Comparison of ENCODE assay signal across 29 cellular contexts in the genomic region with DNA sequence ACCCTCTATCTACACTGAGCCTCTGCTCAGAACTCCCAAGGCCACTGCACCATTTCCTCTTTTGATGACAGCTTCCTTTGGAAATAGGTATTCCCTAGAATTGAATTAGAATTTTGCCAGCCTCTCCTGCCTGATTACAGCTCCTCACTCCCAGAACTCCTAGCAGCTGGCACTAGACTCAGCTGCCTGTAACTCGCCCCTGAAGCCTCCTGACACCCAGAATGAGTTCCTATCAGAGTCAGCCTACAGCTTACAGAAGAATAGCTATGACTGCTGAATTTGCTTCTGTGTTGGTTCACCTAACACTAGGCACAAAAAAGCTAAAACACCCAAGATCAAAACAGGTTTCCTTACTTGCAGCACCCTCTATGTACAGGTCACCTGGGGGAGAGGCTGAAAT.
"Had no signal": no experiment of that assay in that cellular context is flagged by ENCODE, and none has a peak within 500 bp of the region (broad histone marks: within the 10 kb centered on the region; RNA-seq: fewer than 3 reads in every experiment).

No MANE protein-coding gene starts in this region.

- H3K9me3 ChIP-seq: breast epithelium, gastrocnemius medialis, neutrophil, pancreas, prostate gland, spleen, upper lobe of left lung, vagina had no signal

- H3K27ac Mint-ChIP-seq: activated CD4-positive, alpha-beta memory T cell treated with anti-CD3 and anti-CD28 coated beads for 36 hours; activated CD4-positive, alpha-beta T cell treated with anti-CD3 and anti-CD28 coated beads, Interleukin-2, amount 10 ng/mL, durations not matched to agents 24 days and 14 days; activated naive CD4-positive, alpha-beta T cell treated with anti-CD3 and anti-CD28 coated beads, Interleukin-2, amount 10 ng/mL, durations not matched to agents 7 days and 5 days; activated naive CD8-positive, alpha-beta T cell treated with anti-CD3 and anti-CD28 coated beads, Interleukin-2, amount 10 ng/mL, durations not matched to agents 7 days and 5 days; activated T-helper 1 cell treated with anti-CD3 and anti-CD28 coated beads, Interleukin-12 subunit alpha, Interleukin-12 subunit beta, Interleukin-2, Interleukin-4 antibody, amounts not matched to agents 30 ng/mL and 10 ng/mL and 1 ng/mL, durations not matched to agents 14 hours and 24 hours and 36 hours; T-helper 17 cell had no signal

- H3K9me3 Mint-ChIP-seq: activated CD4-positive, alpha-beta memory T cell treated with anti-CD3 and anti-CD28 coated beads for 36 hours; activated CD4-positive, alpha-beta T cell treated with anti-CD3 and anti-CD28 coated beads, Interleukin-2, amount 10 ng/mL, durations not matched to agents 24 days and 14 days; activated T-helper 1 cell treated with anti-CD3 and anti-CD28 coated beads, Interleukin-12 subunit alpha, Interleukin-12 subunit beta, Interleukin-2, Interleukin-4 antibody, amounts not matched to agents 30 ng/mL and 10 ng/mL and 1 ng/mL, durations not matched to agents 14 hours and 24 hours and 36 hours; nephron had no signal

- H3K27me3 Mint-ChIP-seq: activated CD4-positive, alpha-beta memory T cell treated with anti-CD3 and anti-CD28 coated beads for 36 hours; activated CD4-positive, alpha-beta T cell treated with anti-CD3 and anti-CD28 coated beads, Interleukin-2, amount 10 ng/mL, durations not matched to agents 24 days and 14 days; activated naive CD4-positive, alpha-beta T cell treated with anti-CD3 and anti-CD28 coated beads, Interleukin-2, amount 10 ng/mL, durations not matched to agents 7 days and 5 days; activated naive CD8-positive, alpha-beta T cell treated with anti-CD3 and anti-CD28 coated beads, Interleukin-2, amount 10 ng/mL, durations not matched to agents 7 days and 5 days had no signal

- H3K27ac ChIP-seq: breast epithelium, epithelial cell of prostate, gastrocnemius medialis, neutrophil, pancreas, spleen, upper lobe of left lung, vagina had no signal

- H3K4me1 Mint-ChIP-seq: activated CD4-positive, alpha-beta T cell treated with anti-CD3 and anti-CD28 coated beads, Interleukin-2, amount 10 ng/mL, durations not matched to agents 24 days and 14 days; activated naive CD4-positive, alpha-beta T cell treated with anti-CD3 and anti-CD28 coated beads, Interleukin-2, amount 10 ng/mL, durations not matched to agents 7 days and 5 days; activated naive CD8-positive, alpha-beta T cell treated with anti-CD3 and anti-CD28 coated beads, Interleukin-2, amount 10 ng/mL, durations not matched to agents 7 days and 5 days; T-helper 17 cell had no signal

- H3K36me3 ChIP-seq: breast epithelium, gastrocnemius medialis, neutrophil, pancreas, prostate gland, spleen, upper lobe of left lung, vagina had no signal

- DNase-seq: activated CD4-positive, alpha-beta memory T cell treated with anti-CD3 and anti-CD28 coated beads for 36 hours; activated CD4-positive, alpha-beta T cell treated with anti-CD3 and anti-CD28 coated beads, Interleukin-2, amount 10 ng/mL, durations not matched to agents 24 days and 14 days; activated CD4-positive, CD25-positive, alpha-beta regulatory T cell treated with anti-CD3 and anti-CD28 coated beads, Interleukin-2, amount 50 U/mL, for 72 hours; activated CD8-positive, alpha-beta memory T cell treated with anti-CD3 and anti-CD28 coated beads, Interleukin-2, amount 50 U/mL, for 4 hours; activated gamma-delta T cell; activated naive CD4-positive, alpha-beta T cell treated with anti-CD3 and anti-CD28 coated beads, Interleukin-2, amount 10 ng/mL, durations not matched to agents 7 days and 5 days; activated naive CD8-positive, alpha-beta T cell treated with anti-CD3 and anti-CD28 coated beads, Interleukin-2, amount 10 ng/mL, durations not matched to agents 7 days and 5 days; activated T-cell treated with anti-CD3 and anti-CD28 coated beads, Interleukin-2, amount 50 U/mL, for 1 hour; amniotic stem cell; dermis blood vessel endothelial cell; effector CD8-positive, alpha-beta T cell; gastrocnemius medialis; mesendoderm; pancreas; retina; spleen; stimulated activated naive CD4-positive, alpha-beta T cell treated with Interleukin-2 at 50 U/mL for 16 hours; T-helper 17 cell; T1000; upper lobe of left lung had no signal

- ATAC-seq: gastrocnemius medialis, left lobe of liver, pancreas, T-helper 17 cell had no signal

- H3K4me1 ChIP-seq: breast epithelium, gastrocnemius medialis, pancreas, prostate gland, spleen, upper lobe of left lung had no signal

- H3K27me3 ChIP-seq: breast epithelium, gastrocnemius medialis, neutrophil, pancreas, spleen, upper lobe of left lung, vagina had no signal

- H3K4me3 Mint-ChIP-seq: activated CD4-positive, alpha-beta memory T cell treated with anti-CD3 and anti-CD28 coated beads for 36 hours; activated CD4-positive, alpha-beta T cell treated with anti-CD3 and anti-CD28 coated beads, Interleukin-2, amount 10 ng/mL, durations not matched to agents 24 days and 14 days; activated naive CD4-positive, alpha-beta T cell treated with anti-CD3 and anti-CD28 coated beads, Interleukin-2, amount 10 ng/mL, durations not matched to agents 7 days and 5 days; activated naive CD8-positive, alpha-beta T cell treated with anti-CD3 and anti-CD28 coated beads, Interleukin-2, amount 10 ng/mL, durations not matched to agents 7 days and 5 days; activated T-helper 1 cell treated with anti-CD3 and anti-CD28 coated beads, Interleukin-12 subunit alpha, Interleukin-12 subunit beta, Interleukin-2, Interleukin-4 antibody, amounts not matched to agents 30 ng/mL and 10 ng/mL and 1 ng/mL, durations not matched to agents 14 hours and 24 hours and 36 hours; nephron; T-helper 17 cell had no signal

- H3K36me3 Mint-ChIP-seq: activated CD4-positive, alpha-beta memory T cell treated with anti-CD3 and anti-CD28 coated beads for 36 hours; activated naive CD4-positive, alpha-beta T cell treated with anti-CD3 and anti-CD28 coated beads, Interleukin-2, amount 10 ng/mL, durations not matched to agents 7 days and 5 days; activated naive CD8-positive, alpha-beta T cell treated with anti-CD3 and anti-CD28 coated beads, Interleukin-2, amount 10 ng/mL, durations not matched to agents 7 days and 5 days had no signal

- H3K4me3 ChIP-seq: breast epithelium, gastrocnemius medialis, lung, pancreas, prostate gland, spleen, upper lobe of left lung, vagina had no signal
